ENCODE assay signal across 18 cellular contexts in the genomic region with DNA sequence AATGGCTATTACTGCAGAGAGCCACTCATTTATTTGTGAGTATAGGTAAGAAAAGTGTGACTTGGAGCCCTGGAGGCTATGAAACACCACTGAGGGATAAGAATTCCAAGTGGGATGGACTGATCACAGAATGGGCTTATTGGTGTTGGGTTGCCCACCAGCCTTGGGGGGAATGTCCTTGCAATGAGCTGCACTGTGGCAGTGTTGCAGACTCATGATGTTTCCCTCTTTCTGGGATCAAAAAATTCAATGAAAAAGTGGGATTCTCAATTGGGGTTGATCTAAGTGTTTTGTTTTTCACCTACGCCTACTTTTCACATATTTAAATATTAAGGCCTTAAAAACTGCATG.
"Had no signal": no experiment of that assay in that cellular context is flagged by ENCODE, and none has a peak within 500 bp of the region (broad histone marks: within the 10 kb centered on the region; RNA-seq: fewer than 3 reads in every experiment).

No MANE protein-coding gene starts in this region.

- H3K4me1 ChIP-seq: left ventricle myocardium inferior, parathyroid adenoma had no signal

- H3K36me3 ChIP-seq: left ventricle myocardium inferior, stomach, WERI-Rb-1 had no signal

- DNase-seq: activated CD4-positive, alpha-beta T cell treated with anti-CD3 and anti-CD28 coated beads, Interleukin-2, amount 50 U/mL, for 48 hours; activated naive CD4-positive, alpha-beta T cell treated with Interleukin-2 at 50 U/mL for 16 hours; activated naive CD8-positive, alpha-beta T cell treated with anti-CD3 and anti-CD28 coated beads, Interleukin-2, amount 10 ng/mL, durations not matched to agents 7 days and 5 days; anterior cingulate cortex; central memory CD4-positive, alpha-beta T cell; hypothalamus; immature natural killer cell; kidney glomerular epithelial cell; left ventricle myocardium inferior; midbrain; stimulated activated CD4-positive, alpha-beta T cell treated with anti-CD3 and anti-CD28 coated beads, Interleukin-4, amount 100 ng/mL, for 1 hour; WERI-Rb-1 had no signal

- FAIRE-seq: colon, frontal cortex had no signal

- H3K9ac ChIP-seq: parathyroid adenoma had no signal

- H3K4me2 ChIP-seq: smooth muscle cell had no signal

- H3K27ac ChIP-seq: left ventricle myocardium inferior, parathyroid adenoma, stomach, WERI-Rb-1 had no signal

- H3K27me3 ChIP-seq: stomach had no signal

- H3K4me3 ChIP-seq: left ventricle myocardium inferior, smooth muscle cell, stomach had no signal

- H2AFZ ChIP-seq: parathyroid adenoma had no signal

- ATAC-seq: sciatic nerve had no signal

- H3K79me2 ChIP-seq: parathyroid adenoma had no signal

- H3K9me3 ChIP-seq: left ventricle myocardium inferior, stomach had no signal
